In the genomic region with DNA sequence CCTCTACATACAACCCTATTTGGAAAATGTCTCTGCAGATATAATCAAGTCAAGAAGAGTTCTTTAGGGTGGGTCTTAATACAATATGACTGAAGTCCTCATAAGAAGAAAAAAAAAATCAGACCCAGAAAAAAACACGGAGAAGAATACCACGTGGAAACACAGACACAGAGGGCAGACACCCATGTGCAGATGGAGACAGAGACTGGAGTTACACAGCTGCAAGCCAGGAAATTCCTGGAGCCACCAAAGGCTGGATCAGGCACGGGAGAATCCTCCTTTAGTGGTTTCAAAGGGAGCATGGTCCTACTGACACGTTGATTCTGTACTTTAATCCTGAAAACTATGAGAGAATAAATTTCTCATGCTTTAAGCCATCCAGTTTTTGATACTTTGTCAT, we compare ENCODE assay signal across 20 cellular contexts.
DNase-seq lines count a peak whose midpoint lies in the region; ATAC-seq, FAIRE-seq and TF ChIP-seq lines count a peak whose summit lies in the region.
"Had no signal": no experiment of that assay in that cellular context is flagged by ENCODE, and none has a peak within 500 bp of the region (broad histone marks: within the 10 kb centered on the region; RNA-seq: fewer than 3 reads in every experiment).

No MANE protein-coding gene starts in this region.

- no peak for TF ChIP-seq POLR2A in H54 (IDR thresholded peaks at IDR 0.05; ENCODE audit: low read depth, low read length)

- H3K4me2 ChIP-seq in SK-N-SH, result no peak overlapping the region
- H3K4me2 ChIP-seq: GM23338 had no signal

- peak; percentile 11 for FAIRE-seq in H54 (lab: Jason Lieb, UNC)
- FAIRE-seq: A204.1, GM12891, GM18507 had no signal

- TF ChIP-seq EP300 in SK-N-SH (IDR thresholded peaks at IDR 0.05; ENCODE audit: borderline replicate concordance in 1 of 2, low read depth in 1 of 2, low read length in 1 of 2), result no peak

- H3K9me2 ChIP-seq in SK-N-SH, result no peaks in the 10 kb centered on the region

- H4K20me1 ChIP-seq in SK-N-SH (ENCODE audit: insufficient read depth), result no peaks in the 10 kb centered on the region

- POLR2A ChIA-PET in SK-N-SH (lab: Yijun Ruan, JAX), result no interaction called here

- H3K27ac ChIP-seq in SK-N-SH (ENCODE audit: low read depth in 2 of 2, low read length in 1 of 2), result no peak overlapping the region
- H3K27ac ChIP-seq: 22Rv1 had no signal

- TF ChIP-seq CTCF in SK-N-SH (IDR thresholded peaks at IDR 0.05), result no peak

- H3K9me3 ChIP-seq in SK-N-SH, result no peaks in the 10 kb centered on the region
- H3K9me3 ChIP-seq: HAP-1 had no signal

- no peaks in the 10 kb centered on the region for H3K79me2 ChIP-seq in SK-N-SH (ENCODE audit: insufficient read depth)

- no peaks in the 10 kb centered on the region for H3K27me3 ChIP-seq in SK-N-SH (ENCODE audit: insufficient read depth)

- H3F3A ChIP-seq in SK-N-SH (replicated peaks; ENCODE audit: insufficient read depth), result no peaks in the 10 kb centered on the region

- DNase-seq in SK-N-SH (no peak), H54 (ENCODE audit: insufficient read length, low spot score) (no peak), RPMI7951 (ENCODE audit: low read depth) (peak; percentile 25), GM03348 (ENCODE audit: low spot score) (no peak), AG08395 (ENCODE audit: low spot score) (no peak)
- DNase-seq: C1 segment of cervical spinal cord; CD4-positive, alpha-beta memory T cell; COR-L47; DMS153; DND-41; EL; GDM1 had no signal

- 8% methylated on average over 4 of the region's 4 CpGs for WGBS in SK-N-SH (ENCODE audit: low lambda C conversion rate)

- no peaks in the 10 kb centered on the region for H3K36me3 ChIP-seq in SK-N-SH (replicated peaks in 1 of 2; ENCODE audit: control insufficient read depth in 1 of 2, insufficient read depth in 2 of 2, low read length in 1 of 2)
- H3K36me3 ChIP-seq: HAP-1 had no signal

- CTCF ChIA-PET in SK-N-SH (lab: Yijun Ruan, JAX), result no interaction called here

- TF ChIP-seq RAD21 in SK-N-SH (IDR thresholded peaks at IDR 0.05; ENCODE audit: low read length), result no peak

- ATAC-seq in SK-N-SH treated with all-trans-retinoic acid at 6 μM for 48 hours, result peak; percentile 20; the same call in 2 of the 3 replicates
- ATAC-seq in HG02678 (IDR thresholded peaks at IDR 0.05; ENCODE audit: unreplicated experiment), result no peak
- ATAC-seq: GM23338 had no signal

- no peak overlapping the region for H3K9ac ChIP-seq in SK-N-SH

- no peaks in the 10 kb centered on the region for H3K4me1 ChIP-seq in SK-N-SH (ENCODE audit: control insufficient read depth in 1 of 2, insufficient read depth in 2 of 2, low read depth in 1 of 2, low read length in 1 of 2)
- H3K4me1 ChIP-seq: HAP-1 had no signal

- no peak overlapping the region for H2AFZ ChIP-seq in SK-N-SH (ENCODE audit: low read depth)
- H2AFZ ChIP-seq: GM23338 had no signal

- no peak overlapping the region for H3K4me3 ChIP-seq in SK-N-SH (ENCODE audit: low read depth in 2 of 2, low read length in 1 of 2)
- H3K4me3 ChIP-seq: GM23338, HAP-1 had no signal

TF ChIP-seq in SK-N-SH treated with all-trans-retinoic acid at 6 μM for 48 hours, 23 proteins besides CTCF, POLR2A, EP300 and RAD21 (continues in another document):
- TF ChIP-seq OSR1 (CRISPR knock-in tag; IDR thresholded peaks at IDR 0.05), result no peak
- TF ChIP-seq RARB (CRISPR knock-in tag; IDR thresholded peaks at IDR 0.05), result no peak
- TF ChIP-seq, protein P1, sequence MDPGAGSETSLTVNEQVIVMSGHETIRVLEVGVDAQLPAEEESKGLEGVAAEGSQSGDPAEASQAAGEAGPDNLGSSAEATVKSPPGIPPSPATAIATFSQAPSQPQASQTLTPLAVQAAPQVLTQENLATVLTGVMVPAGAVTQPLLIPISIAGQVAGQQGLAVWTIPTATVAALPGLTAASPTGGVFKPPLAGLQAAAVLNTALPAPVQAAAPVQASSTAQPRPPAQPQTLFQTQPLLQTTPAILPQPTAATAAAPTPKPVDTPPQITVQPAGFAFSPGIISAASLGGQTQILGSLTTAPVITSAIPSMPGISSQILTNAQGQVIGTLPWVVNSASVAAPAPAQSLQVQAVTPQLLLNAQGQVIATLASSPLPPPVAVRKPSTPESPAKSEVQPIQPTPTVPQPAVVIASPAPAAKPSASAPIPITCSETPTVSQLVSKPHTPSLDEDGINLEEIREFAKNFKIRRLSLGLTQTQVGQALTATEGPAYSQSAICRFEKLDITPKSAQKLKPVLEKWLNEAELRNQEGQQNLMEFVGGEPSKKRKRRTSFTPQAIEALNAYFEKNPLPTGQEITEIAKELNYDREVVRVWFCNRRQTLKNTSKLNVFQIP (CRISPR knock-in tag; IDR thresholded peaks at IDR 0.05; ENCODE audit: borderline replicate concordance, low read depth), result no peak
- TF ChIP-seq, protein P2, sequence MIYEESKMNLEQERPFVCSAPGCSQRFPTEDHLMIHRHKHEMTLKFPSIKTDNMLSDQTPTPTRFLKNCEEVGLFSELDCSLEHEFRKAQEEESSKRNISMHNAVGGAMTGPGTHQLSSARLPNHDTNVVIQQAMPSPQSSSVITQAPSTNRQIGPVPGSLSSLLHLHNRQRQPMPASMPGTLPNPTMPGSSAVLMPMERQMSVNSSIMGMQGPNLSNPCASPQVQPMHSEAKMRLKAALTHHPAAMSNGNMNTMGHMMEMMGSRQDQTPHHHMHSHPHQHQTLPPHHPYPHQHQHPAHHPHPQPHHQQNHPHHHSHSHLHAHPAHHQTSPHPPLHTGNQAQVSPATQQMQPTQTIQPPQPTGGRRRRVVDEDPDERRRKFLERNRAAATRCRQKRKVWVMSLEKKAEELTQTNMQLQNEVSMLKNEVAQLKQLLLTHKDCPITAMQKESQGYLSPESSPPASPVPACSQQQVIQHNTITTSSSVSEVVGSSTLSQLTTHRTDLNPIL (CRISPR knock-in tag; IDR thresholded peaks at IDR 0.05; ENCODE audit: low read depth), result no peak
- TF ChIP-seq ESRRG (CRISPR knock-in tag; IDR thresholded peaks at IDR 0.05), result no peak
- no peak for TF ChIP-seq ARNTL (CRISPR knock-in tag; IDR thresholded peaks at IDR 0.05; ENCODE audit: borderline replicate concordance, low read depth)
- no peak for TF ChIP-seq ISL1 (CRISPR knock-in tag; IDR thresholded peaks at IDR 0.05)
- TF ChIP-seq ZNF70 (CRISPR knock-in tag; IDR thresholded peaks at IDR 0.05), result no peak
- TF ChIP-seq ZNF8 (CRISPR knock-in tag; IDR thresholded peaks at IDR 0.05), result no peak
- no peak for TF ChIP-seq BACH2 (CRISPR knock-in tag; IDR thresholded peaks at IDR 0.05; ENCODE audit: borderline replicate concordance)

TF ChIP-seq in SK-N-SH, 30 proteins besides CTCF, POLR2A, EP300 and RAD21:
- TF ChIP-seq, protein P3, sequence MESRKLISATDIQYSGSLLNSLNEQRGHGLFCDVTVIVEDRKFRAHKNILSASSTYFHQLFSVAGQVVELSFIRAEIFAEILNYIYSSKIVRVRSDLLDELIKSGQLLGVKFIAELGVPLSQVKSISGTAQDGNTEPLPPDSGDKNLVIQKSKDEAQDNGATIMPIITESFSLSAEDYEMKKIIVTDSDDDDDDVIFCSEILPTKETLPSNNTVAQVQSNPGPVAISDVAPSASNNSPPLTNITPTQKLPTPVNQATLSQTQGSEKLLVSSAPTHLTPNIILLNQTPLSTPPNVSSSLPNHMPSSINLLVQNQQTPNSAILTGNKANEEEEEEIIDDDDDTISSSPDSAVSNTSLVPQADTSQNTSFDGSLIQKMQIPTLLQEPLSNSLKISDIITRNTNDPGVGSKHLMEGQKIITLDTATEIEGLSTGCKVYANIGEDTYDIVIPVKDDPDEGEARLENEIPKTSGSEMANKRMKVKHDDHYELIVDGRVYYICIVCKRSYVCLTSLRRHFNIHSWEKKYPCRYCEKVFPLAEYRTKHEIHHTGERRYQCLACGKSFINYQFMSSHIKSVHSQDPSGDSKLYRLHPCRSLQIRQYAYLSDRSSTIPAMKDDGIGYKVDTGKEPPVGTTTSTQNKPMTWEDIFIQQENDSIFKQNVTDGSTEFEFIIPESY (IDR thresholded peaks at IDR 0.05; ENCODE audit: borderline replicate concordance, low read depth), result no peak
- TF ChIP-seq NRF1 (IDR thresholded peaks at IDR 0.05; ENCODE audit: low read depth, low read length) (no peak), GABPA (IDR thresholded peaks at IDR 0.05; ENCODE audit: low read depth) (no peak), RXRA (IDR thresholded peaks at IDR 0.05; ENCODE audit: borderline replicate concordance, low read depth) (no peak), FOXM1 (IDR thresholded peaks at IDR 0.05; ENCODE audit: low read depth) (no peak)
- TF ChIP-seq, protein P4, sequence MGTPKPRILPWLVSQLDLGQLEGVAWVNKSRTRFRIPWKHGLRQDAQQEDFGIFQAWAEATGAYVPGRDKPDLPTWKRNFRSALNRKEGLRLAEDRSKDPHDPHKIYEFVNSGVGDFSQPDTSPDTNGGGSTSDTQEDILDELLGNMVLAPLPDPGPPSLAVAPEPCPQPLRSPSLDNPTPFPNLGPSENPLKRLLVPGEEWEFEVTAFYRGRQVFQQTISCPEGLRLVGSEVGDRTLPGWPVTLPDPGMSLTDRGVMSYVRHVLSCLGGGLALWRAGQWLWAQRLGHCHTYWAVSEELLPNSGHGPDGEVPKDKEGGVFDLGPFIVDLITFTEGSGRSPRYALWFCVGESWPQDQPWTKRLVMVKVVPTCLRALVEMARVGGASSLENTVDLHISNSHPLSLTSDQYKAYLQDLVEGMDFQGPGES (IDR thresholded peaks at IDR 0.05; ENCODE audit: low read depth, low read length), result no peak
- TF ChIP-seq, protein P5, sequence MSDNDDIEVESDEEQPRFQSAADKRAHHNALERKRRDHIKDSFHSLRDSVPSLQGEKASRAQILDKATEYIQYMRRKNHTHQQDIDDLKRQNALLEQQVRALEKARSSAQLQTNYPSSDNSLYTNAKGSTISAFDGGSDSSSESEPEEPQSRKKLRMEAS (IDR thresholded peaks at IDR 0.05; ENCODE audit: low read depth), result no peak
- TF ChIP-seq, protein P6, sequence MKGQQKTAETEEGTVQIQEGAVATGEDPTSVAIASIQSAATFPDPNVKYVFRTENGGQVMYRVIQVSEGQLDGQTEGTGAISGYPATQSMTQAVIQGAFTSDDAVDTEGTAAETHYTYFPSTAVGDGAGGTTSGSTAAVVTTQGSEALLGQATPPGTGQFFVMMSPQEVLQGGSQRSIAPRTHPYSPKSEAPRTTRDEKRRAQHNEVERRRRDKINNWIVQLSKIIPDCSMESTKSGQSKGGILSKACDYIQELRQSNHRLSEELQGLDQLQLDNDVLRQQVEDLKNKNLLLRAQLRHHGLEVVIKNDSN (IDR thresholded peaks at IDR 0.05; ENCODE audit: borderline replicate concordance, low read depth), result no peak
TF ChIP-seq in SK-N-SH: peak in this region for 0.
